ENCODE assay signal across 1 cellular context in the genomic region with DNA sequence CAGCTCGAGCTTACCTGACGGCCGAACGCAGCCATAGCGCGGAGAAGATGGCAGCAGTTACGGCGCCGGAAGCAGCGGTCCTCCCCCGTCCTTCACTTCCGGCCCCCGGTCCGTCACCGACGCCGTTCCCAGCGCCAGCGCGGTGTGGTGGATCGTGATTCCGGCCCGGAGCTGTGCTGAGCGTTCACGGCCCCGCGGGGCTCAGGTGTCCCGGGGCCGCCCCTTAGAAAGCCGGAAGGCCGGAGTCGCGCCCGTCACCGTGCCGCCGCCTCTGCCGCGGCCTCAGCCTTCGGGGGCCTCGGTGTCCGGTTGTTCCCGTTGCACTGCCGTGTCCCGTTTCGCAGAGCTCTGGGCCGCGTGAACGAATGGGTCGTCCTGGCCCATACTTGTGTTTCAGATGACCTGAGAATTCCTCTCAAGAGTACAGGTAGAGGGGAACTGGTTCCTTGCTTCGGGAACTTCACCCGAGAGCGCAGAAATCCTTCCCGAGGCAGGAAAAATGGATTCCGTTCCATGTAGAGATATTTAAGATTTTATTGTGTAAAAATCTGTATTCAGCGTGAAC.
TF ChIP-seq lines count a peak whose summit lies in the region.

A gene with protein sequence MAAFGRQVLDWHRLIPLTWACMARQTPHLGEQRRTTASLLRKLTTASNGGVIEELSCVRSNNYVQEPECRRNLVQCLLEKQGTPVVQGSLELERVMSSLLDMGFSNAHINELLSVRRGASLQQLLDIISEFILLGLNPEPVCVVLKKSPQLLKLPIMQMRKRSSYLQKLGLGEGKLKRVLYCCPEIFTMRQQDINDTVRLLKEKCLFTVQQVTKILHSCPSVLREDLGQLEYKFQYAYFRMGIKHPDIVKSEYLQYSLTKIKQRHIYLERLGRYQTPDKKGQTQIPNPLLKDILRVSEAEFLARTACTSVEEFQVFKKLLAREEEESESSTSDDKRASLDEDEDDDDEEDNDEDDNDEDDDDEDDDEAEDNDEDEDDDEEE (minus strand): TSS at position 49 of the 565 bp plus-strand sequence. CDS start 14 bp downstream, at position 35.

TF ChIP-seq in HepG2, 621 proteins besides CTCF, POLR2A, EP300 and RAD21 (continued from another document and continues in another):
- TF ChIP-seq, protein P1, sequence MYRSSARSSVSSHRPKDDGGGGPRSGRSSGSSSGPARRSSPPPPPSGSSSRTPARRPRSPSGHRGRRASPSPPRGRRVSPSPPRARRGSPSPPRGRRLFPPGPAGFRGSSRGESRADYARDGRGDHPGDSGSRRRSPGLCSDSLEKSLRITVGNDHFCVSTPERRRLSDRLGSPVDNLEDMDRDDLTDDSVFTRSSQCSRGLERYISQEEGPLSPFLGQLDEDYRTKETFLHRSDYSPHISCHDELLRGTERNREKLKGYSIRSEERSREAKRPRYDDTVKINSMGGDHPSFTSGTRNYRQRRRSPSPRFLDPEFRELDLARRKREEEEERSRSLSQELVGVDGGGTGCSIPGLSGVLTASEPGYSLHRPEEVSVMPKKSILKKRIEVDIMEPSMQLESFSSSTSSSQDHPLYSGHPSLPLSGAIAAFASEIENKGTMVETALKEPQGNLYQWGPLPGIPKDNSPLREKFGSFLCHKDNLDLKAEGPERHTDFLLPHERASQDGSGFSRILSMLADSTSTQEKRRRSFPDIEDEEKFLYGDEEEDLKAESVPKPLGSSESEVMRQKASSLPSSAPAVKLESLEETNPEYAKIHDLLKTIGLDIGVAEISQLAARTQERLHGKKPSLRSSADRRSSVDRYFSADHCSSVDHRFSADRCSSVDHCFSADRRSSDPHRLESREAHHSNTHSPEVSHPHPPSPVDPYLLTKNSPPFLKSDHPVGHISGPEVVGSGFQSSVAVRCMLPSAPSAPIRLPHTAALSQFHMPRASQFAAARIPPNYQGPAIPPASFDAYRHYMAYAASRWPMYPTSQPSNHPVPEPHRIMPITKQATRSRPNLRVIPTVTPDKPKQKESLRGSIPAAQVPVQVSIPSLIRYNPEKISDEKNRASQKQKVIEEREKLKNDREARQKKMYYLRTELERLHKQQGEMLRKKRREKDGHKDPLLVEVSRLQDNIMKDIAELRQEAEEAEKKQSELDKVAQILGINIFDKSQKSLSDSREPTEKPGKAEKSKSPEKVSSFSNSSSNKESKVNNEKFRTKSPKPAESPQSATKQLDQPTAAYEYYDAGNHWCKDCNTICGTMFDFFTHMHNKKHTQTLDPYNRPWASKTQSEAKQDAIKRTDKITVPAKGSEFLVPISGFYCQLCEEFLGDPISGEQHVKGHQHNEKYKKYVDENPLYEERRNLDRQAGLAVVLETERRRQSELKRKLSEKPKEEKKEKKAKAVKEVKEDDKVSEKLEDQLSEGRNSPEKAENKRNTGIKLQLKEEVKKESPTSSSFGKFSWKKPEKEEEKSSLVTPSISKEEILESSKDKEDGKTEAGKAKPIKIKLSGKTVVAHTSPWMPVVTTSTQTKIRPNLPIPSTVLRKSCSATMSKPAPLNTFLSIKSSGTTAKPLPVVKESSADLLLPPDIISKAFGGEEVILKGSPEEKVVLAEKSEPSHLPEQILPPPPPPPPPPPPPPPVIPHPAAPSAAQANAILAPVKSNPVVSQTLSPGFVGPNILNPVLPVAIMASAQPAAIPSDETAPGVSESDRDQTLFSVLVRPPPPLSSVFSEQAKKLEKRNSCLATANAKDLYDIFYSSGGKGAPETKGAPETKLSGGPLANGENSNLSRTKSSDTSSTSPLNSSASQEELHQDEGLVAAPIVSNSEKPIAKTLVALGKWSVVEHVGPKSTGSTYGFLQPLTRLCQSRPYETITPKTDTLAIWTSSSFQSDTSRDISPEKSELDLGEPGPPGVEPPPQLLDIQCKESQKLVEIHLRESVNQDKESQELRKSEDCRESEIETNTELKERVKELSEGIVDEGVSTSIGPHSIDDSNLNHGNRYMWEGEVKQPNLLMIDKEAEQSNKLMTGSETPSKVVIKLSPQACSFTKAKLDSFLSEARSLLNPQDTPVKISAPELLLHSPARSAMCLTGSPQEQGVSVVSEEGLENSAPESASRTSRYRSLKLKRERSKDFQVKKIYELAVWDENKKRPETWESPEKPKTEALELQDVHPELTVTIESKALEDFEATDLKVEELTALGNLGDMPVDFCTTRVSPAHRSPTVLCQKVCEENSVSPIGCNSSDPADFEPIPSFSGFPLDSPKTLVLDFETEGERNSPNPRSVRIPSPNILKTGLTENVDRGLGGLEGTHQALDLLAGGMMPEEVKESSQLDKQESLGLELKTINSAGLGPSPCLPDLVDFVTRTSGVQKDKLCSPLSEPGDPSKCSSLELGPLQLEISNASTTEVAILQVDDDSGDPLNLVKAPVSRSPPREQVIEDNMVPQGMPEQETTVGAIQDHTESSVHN (CRISPR knock-in tag; IDR thresholded peaks at IDR 0.05), result peak; percentile 95; the same call in 1 of the 2 replicates
- TF ChIP-seq ZSCAN20 (CRISPR knock-in tag; IDR thresholded peaks at IDR 0.05; ENCODE audit: borderline replicate concordance) (peak; percentile 90; the same call in 1 of the 2 replicates), NFKBIZ (CRISPR knock-in tag; IDR thresholded peaks at IDR 0.05) (peak; percentile 98), MTF1 (CRISPR knock-in tag; IDR thresholded peaks at IDR 0.05) (no peak), SUZ12 (IDR thresholded peaks at IDR 0.05; ENCODE audit: low read depth, low read length) (no peak), ZNF577 (CRISPR knock-in tag; IDR thresholded peaks at IDR 0.05; ENCODE audit: borderline replicate concordance, low read depth) (no peak), BORCS8-MEF2B (CRISPR knock-in tag; IDR thresholded peaks at IDR 0.05) (peak; percentile 95), SMAD9 (CRISPR knock-in tag; IDR thresholded peaks at IDR 0.05) (no peak), ZEB1 (IDR thresholded peaks at IDR 0.05; ENCODE audit: insufficient replicate concordance, low read depth) (peak; percentile 92), EZH2 (conservative IDR thresholded peaks at IDR 0.05; ENCODE audit: low read depth, low read length) (no peak), SNAI1 (CRISPR knock-in tag; IDR thresholded peaks at IDR 0.05; ENCODE audit: borderline replicate concordance) (peak; percentile 88; the same call in 1 of the 2 replicates), JUN (CRISPR knock-in tag; IDR thresholded peaks at IDR 0.05) (peak; percentile 84; the same call in 1 of the 2 replicates), IKZF1 (IDR thresholded peaks at IDR 0.05) (no peak), SALL1 (CRISPR knock-in tag; IDR thresholded peaks at IDR 0.05) (peak; percentile 98), CHCHD3 (CRISPR knock-in tag; IDR thresholded peaks at IDR 0.05) (peak; percentile 94; the same call in 1 of the 2 replicates), ZNF121 (CRISPR knock-in tag; IDR thresholded peaks at IDR 0.05) (peak; percentile 95), KLF9 (CRISPR knock-in tag; IDR thresholded peaks at IDR 0.05; ENCODE audit: low read depth) (peak; percentile 95), RAD51 (IDR thresholded peaks at IDR 0.05; ENCODE audit: borderline replicate concordance) (no peak), LCORL (IDR thresholded peaks at IDR 0.05) (no peak), LCORL (CRISPR knock-in tag; IDR thresholded peaks at IDR 0.05) (peak; percentile 97), YEATS2 (CRISPR knock-in tag; IDR thresholded peaks at IDR 0.05; ENCODE audit: borderline replicate concordance) (peak; percentile 100), CAMTA2 (CRISPR knock-in tag; IDR thresholded peaks at IDR 0.05; ENCODE audit: borderline replicate concordance) (peak; percentile 96), ZNF546 (CRISPR knock-in tag; conservative IDR thresholded peaks at IDR 0.05) (no peak; the same call in 1 of the 2 replicates), NONO (IDR thresholded peaks at IDR 0.05) (no peak), NONO (CRISPR knock-in tag; conservative IDR thresholded peaks at IDR 0.05) (peak; percentile 100), ZNF777 (CRISPR knock-in tag; IDR thresholded peaks at IDR 0.05) (peak; percentile 94), ZNF337 (CRISPR knock-in tag; IDR thresholded peaks at IDR 0.05; ENCODE audit: borderline replicate concordance, low read depth) (peak; percentile 98), ZNF780A (CRISPR knock-in tag; IDR thresholded peaks at IDR 0.05) (peak; percentile 92; the same call in 1 of the 2 replicates)
- TF ChIP-seq, protein P2, sequence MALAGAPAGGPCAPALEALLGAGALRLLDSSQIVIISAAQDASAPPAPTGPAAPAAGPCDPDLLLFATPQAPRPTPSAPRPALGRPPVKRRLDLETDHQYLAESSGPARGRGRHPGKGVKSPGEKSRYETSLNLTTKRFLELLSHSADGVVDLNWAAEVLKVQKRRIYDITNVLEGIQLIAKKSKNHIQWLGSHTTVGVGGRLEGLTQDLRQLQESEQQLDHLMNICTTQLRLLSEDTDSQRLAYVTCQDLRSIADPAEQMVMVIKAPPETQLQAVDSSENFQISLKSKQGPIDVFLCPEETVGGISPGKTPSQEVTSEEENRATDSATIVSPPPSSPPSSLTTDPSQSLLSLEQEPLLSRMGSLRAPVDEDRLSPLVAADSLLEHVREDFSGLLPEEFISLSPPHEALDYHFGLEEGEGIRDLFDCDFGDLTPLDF (CRISPR knock-in tag; IDR thresholded peaks at IDR 0.05), result peak; percentile 77
- TF ChIP-seq, protein P3, sequence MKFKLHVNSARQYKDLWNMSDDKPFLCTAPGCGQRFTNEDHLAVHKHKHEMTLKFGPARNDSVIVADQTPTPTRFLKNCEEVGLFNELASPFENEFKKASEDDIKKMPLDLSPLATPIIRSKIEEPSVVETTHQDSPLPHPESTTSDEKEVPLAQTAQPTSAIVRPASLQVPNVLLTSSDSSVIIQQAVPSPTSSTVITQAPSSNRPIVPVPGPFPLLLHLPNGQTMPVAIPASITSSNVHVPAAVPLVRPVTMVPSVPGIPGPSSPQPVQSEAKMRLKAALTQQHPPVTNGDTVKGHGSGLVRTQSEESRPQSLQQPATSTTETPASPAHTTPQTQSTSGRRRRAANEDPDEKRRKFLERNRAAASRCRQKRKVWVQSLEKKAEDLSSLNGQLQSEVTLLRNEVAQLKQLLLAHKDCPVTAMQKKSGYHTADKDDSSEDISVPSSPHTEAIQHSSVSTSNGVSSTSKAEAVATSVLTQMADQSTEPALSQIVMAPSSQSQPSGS (CRISPR knock-in tag; IDR thresholded peaks at IDR 0.05), result peak; percentile 98
- TF ChIP-seq, protein P4, sequence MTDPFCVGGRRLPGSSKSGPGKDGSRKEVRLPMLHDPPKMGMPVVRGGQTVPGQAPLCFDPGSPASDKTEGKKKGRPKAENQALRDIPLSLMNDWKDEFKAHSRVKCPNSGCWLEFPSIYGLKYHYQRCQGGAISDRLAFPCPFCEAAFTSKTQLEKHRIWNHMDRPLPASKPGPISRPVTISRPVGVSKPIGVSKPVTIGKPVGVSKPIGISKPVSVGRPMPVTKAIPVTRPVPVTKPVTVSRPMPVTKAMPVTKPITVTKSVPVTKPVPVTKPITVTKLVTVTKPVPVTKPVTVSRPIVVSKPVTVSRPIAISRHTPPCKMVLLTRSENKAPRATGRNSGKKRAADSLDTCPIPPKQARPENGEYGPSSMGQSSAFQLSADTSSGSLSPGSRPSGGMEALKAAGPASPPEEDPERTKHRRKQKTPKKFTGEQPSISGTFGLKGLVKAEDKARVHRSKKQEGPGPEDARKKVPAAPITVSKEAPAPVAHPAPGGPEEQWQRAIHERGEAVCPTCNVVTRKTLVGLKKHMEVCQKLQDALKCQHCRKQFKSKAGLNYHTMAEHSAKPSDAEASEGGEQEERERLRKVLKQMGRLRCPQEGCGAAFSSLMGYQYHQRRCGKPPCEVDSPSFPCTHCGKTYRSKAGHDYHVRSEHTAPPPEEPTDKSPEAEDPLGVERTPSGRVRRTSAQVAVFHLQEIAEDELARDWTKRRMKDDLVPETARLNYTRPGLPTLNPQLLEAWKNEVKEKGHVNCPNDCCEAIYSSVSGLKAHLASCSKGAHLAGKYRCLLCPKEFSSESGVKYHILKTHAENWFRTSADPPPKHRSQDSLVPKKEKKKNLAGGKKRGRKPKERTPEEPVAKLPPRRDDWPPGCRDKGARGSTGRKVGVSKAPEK (CRISPR knock-in tag; IDR thresholded peaks at IDR 0.05; ENCODE audit: borderline replicate concordance), result peak; percentile 100
- TF ChIP-seq, protein P5, sequence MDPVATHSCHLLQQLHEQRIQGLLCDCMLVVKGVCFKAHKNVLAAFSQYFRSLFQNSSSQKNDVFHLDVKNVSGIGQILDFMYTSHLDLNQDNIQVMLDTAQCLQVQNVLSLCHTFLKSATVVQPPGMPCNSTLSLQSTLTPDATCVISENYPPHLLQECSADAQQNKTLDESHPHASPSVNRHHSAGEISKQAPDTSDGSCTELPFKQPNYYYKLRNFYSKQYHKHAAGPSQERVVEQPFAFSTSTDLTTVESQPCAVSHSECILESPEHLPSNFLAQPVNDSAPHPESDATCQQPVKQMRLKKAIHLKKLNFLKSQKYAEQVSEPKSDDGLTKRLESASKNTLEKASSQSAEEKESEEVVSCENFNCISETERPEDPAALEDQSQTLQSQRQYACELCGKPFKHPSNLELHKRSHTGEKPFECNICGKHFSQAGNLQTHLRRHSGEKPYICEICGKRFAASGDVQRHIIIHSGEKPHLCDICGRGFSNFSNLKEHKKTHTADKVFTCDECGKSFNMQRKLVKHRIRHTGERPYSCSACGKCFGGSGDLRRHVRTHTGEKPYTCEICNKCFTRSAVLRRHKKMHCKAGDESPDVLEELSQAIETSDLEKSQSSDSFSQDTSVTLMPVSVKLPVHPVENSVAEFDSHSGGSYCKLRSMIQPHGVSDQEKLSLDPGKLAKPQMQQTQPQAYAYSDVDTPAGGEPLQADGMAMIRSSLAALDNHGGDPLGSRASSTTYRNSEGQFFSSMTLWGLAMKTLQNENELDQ (CRISPR knock-in tag; IDR thresholded peaks at IDR 0.05; ENCODE audit: borderline replicate concordance), result peak; percentile 95
- TF ChIP-seq, protein P6, sequence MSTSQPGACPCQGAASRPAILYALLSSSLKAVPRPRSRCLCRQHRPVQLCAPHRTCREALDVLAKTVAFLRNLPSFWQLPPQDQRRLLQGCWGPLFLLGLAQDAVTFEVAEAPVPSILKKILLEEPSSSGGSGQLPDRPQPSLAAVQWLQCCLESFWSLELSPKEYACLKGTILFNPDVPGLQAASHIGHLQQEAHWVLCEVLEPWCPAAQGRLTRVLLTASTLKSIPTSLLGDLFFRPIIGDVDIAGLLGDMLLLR (CRISPR knock-in tag; IDR thresholded peaks at IDR 0.05), result peak; percentile 98
- TF ChIP-seq, protein P7, sequence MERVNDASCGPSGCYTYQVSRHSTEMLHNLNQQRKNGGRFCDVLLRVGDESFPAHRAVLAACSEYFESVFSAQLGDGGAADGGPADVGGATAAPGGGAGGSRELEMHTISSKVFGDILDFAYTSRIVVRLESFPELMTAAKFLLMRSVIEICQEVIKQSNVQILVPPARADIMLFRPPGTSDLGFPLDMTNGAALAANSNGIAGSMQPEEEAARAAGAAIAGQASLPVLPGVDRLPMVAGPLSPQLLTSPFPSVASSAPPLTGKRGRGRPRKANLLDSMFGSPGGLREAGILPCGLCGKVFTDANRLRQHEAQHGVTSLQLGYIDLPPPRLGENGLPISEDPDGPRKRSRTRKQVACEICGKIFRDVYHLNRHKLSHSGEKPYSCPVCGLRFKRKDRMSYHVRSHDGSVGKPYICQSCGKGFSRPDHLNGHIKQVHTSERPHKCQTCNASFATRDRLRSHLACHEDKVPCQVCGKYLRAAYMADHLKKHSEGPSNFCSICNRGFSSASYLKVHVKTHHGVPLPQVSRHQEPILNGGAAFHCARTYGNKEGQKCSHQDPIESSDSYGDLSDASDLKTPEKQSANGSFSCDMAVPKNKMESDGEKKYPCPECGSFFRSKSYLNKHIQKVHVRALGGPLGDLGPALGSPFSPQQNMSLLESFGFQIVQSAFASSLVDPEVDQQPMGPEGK (CRISPR knock-in tag; IDR thresholded peaks at IDR 0.05), result peak; percentile 100
- TF ChIP-seq, protein P8, sequence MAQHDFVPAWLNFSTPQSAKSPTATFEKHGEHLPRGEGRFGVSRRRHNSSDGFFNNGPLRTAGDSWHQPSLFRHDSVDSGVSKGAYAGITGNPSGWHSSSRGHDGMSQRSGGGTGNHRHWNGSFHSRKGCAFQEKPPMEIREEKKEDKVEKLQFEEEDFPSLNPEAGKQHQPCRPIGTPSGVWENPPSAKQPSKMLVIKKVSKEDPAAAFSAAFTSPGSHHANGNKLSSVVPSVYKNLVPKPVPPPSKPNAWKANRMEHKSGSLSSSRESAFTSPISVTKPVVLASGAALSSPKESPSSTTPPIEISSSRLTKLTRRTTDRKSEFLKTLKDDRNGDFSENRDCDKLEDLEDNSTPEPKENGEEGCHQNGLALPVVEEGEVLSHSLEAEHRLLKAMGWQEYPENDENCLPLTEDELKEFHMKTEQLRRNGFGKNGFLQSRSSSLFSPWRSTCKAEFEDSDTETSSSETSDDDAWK (CRISPR knock-in tag; IDR thresholded peaks at IDR 0.05), result no peak
